8 cellular contexts compared by ENCODE assay signal in the genomic region with DNA sequence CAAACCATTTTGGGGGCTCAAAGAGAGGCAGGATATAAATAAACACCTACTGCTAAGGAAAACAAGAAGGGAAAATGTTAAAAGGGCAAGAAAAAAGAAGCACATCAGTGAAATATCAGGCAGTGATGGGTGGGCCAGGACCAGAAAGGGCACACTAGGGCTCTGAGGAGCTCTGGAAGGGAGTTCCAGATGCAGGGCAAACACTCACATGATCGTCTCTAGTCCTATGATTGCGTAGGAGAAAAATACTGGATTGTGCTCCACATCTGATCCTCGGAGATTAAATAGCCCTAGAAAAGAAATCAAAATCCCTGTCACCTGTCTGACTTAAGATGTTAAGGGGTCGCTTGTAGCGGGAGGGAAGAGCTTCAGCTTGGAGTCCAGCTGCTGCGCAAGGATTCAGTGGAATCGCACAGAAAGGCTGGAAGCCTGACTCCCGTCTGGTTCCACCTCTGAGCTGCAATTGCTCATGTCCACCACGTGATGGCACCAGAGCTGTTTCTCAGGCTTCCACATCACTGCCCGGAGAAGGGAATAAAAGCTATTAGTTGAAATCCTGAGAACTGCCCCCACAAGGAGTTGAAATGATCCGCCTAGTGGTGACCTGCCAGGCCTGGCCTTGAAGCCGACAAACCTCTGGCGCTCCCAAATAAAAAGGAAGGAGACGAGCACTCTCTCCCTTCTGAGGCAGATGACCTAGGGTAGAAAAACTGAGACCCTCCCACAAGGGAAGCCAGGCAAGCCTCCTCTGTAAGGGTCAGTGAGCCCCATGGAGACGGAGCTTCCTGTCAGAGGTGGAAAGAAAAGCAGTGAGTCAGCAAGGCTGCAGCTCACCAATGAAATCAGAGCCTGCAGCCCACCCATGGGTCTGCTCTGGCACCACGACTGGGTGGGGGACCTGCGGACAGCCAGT. TPM values are rescaled to one million over a fixed set of nuclear protein-coding genes. Genes with fewer than 3 reads are reported as not detected.
DNase-seq lines count a peak whose midpoint lies in the region; ATAC-seq and TF ChIP-seq lines count a peak whose summit lies in the region.

No MANE protein-coding gene starts in this region.

- POLR2A ChIA-PET in CD4-positive, alpha-beta T cell (lab: Charles Lee) = interaction anchor here (0.6 to 1.5 kb wide), 9 partner anchors 19 to 422 kb away, joined by 3 to 10 read pairs (median 3); no protein-coding TSS in a partner anchor

- CTCF ChIA-PET in CD4-positive, alpha-beta T cell (lab: Charles Lee) = interaction anchor here (0.6 to 1.8 kb wide), 34 partner anchors 11 to 325 kb away, joined by 3 to 11 read pairs (median 4); a partner anchor contains a TSS

- intact Hi-C loops in CD4-positive, alpha-beta T cell (cut with DNase I, micrococcal nuclease) = loop anchor here (1.0 to 10.0 kb wide), 11 partner anchors 71 to 663 kb away; no protein-coding TSS in a partner anchor

- ATAC-seq in CD4-positive, alpha-beta T cell (ENCODE audit: poor library complexity) = peak; percentile 88
- ATAC-seq in GM19438 (IDR thresholded peaks at IDR 0.05; ENCODE audit: low read depth, unreplicated experiment) = peak; percentile 66

- peaks cover 6% of the 10 kb centered on the region for H3K4me1 Mint-ChIP-seq in CD4-positive, alpha-beta T cell (ENCODE audit: low read depth)

- no peaks in the 10 kb centered on the region for H3K9me3 ChIP-seq in CD4-positive, alpha-beta T cell (ENCODE audit: control insufficient read depth, low read length)

- H3K27me3 ChIP-seq in CD4-positive, alpha-beta T cell (ENCODE audit: control insufficient read depth, insufficient read depth, low read length) = no peaks in the 10 kb centered on the region
- H3K27me3 ChIP-seq in HL-60 (ENCODE audit: insufficient read depth, poor library complexity, severe bottlenecking) = no peaks in the 10 kb centered on the region

- H3K36me3 Mint-ChIP-seq in CD4-positive, alpha-beta T cell (ENCODE audit: low read depth) = peaks cover 84% of the 10 kb centered on the region

- peak; percentile 41 to 66 (median 49) for DNase-seq in CD4-positive, alpha-beta T cell
- peak; percentile 74 to 87 for DNase-seq in HL-60 (ENCODE audit: low read depth in 1 of 2, low spot score in 1 of 2)
- DNase-seq in NOMO-1 (lab: John Stamatoyannopoulos, UW; ENCODE audit: unreplicated experiment in 2 of 2) = peak; percentile 62 to 83
- DNase-seq in activated CD8-positive, alpha-beta memory T cell treated with anti-CD3 and anti-CD28 coated beads, Interleukin-2, amount 50 U/mL, for 1 hour (ENCODE audit: extremely low read depth) = peak; percentile 11
- peak; percentile 81 for DNase-seq in epithelial cell of esophagus (ENCODE audit: low read depth)
- DNase-seq in mucosa of gallbladder (ENCODE audit: low spot score) = peak; percentile 65
- DNase-seq in stimulated activated CD8-positive, alpha-beta memory T cell treated with anti-CD3 and anti-CD28 coated beads, Interleukin-4, amount 100 ng/mL, for 4 hours (ENCODE audit: low read depth in 2 of 2, low spot score in 1 of 2) = peak; percentile 13 to 27

- peak; percentile 98 for TF ChIP-seq CTCF in CD4-positive, alpha-beta T cell (IDR thresholded peaks at IDR 0.05)
- TF ChIP-seq CTCF in HL-60 (IDR thresholded peaks at IDR 0.05; ENCODE audit: insufficient read depth, low read length) (peak; percentile 88), epithelial cell of esophagus (IDR thresholded peaks at IDR 0.05; ENCODE audit: insufficient read depth, low read depth, low read length, missing control alignments) (peak; percentile 97)

- no peak overlapping the region for H3K27ac ChIP-seq in CD4-positive, alpha-beta T cell (ENCODE audit: low read depth, low read length)
- peak overlapping the region; percentile 44 for H3K27ac ChIP-seq in HL-60 (replicated peaks)

- no peak overlapping the region for H3K27ac Mint-ChIP-seq in CD4-positive, alpha-beta T cell

- H3K4me3 Mint-ChIP-seq in CD4-positive, alpha-beta T cell = no peak overlapping the region

- no peaks in the 10 kb centered on the region for H3K27me3 Mint-ChIP-seq in CD4-positive, alpha-beta T cell

- no peak overlapping the region for H3K4me3 ChIP-seq in HL-60 (replicated peaks; ENCODE audit: insufficient read depth, low read length)
- no peak overlapping the region for H3K4me3 ChIP-seq in epithelial cell of esophagus (ENCODE audit: low read length)

- H3K9me3 Mint-ChIP-seq in CD4-positive, alpha-beta T cell = no peaks in the 10 kb centered on the region

RNA-seq across cellular contexts. Expression of a gene that starts 39.2 kb away (rescaled TPM):
- 10 to 100 TPM; 50.3 to 54.3 TPM for total RNA-seq in CD4-positive, alpha-beta T cell
- 86.4 TPM for total RNA-seq in mucosa of gallbladder

Comparison
In these comparisons a context has a peak if more than half of its experiments do, and no peak if none do; other contexts are left out.
1. DNase-seq: peak in every context shown above with its lines; median percentile 81 in epithelial cell of esophagus; 80 in HL-60; 72 in NOMO-1; 65 in mucosa of gallbladder; 49 in CD4-positive, alpha-beta T cell; 20 in stimulated activated CD8-positive, alpha-beta memory T cell treated with anti-CD3 and anti-CD28 coated beads, Interleukin-4, amount 100 ng/mL, for 4 hours; 11 in activated CD8-positive, alpha-beta memory T cell treated with anti-CD3 and anti-CD28 coated beads, Interleukin-2, amount 50 U/mL, for 1 hour.